Comparison of ENCODE assay signal across 1 cellular context in genomic region chr20:63098195-63098810, GRCh38.
TF ChIP-seq lines count a peak whose summit lies in the region.

No MANE protein-coding gene starts in this region.

TF ChIP-seq in HepG2, 621 proteins besides CTCF, POLR2A, EP300 and RAD21 (continued from another document):
- TF ChIP-seq ZFP91 (CRISPR knock-in tag; IDR thresholded peaks at IDR 0.05; ENCODE audit: borderline replicate concordance), result no peak
- TF ChIP-seq GTF3A (CRISPR knock-in tag; conservative IDR thresholded peaks at IDR 0.05), result no peak
- no peak for TF ChIP-seq FOXA1 (IDR thresholded peaks at IDR 0.05)
- no peak for TF ChIP-seq FOXA1 (CRISPR knock-in tag; IDR thresholded peaks at IDR 0.05)
- TF ChIP-seq KDM3A (CRISPR knock-in tag; IDR thresholded peaks at IDR 0.05; ENCODE audit: low read depth), result no peak
- no peak for TF ChIP-seq HOMEZ (CRISPR knock-in tag; IDR thresholded peaks at IDR 0.05; ENCODE audit: low read depth)
- TF ChIP-seq CENPT (CRISPR knock-in tag; IDR thresholded peaks at IDR 0.05; ENCODE audit: low read depth), result no peak
- TF ChIP-seq ARID4A (CRISPR knock-in tag; IDR thresholded peaks at IDR 0.05; ENCODE audit: borderline replicate concordance), result no peak
- TF ChIP-seq SP4 (CRISPR knock-in tag; IDR thresholded peaks at IDR 0.05), result no peak
